ENCODE assay signal across 13 cellular contexts in genomic region chr4:14348506-14348905, GRCh38.
"Had no signal": no experiment of that assay in that cellular context is flagged by ENCODE, and none has a peak within 500 bp of the region (broad histone marks: within the 10 kb centered on the region; RNA-seq: fewer than 3 reads in every experiment).

No MANE protein-coding gene starts in this region.

- DNase-seq: activated CD4-positive, alpha-beta T cell treated with anti-CD3 and anti-CD28 coated beads, Interleukin-2, amount 10 ng/mL, durations not matched to agents 24 days and 14 days; activated naive CD4-positive, alpha-beta T cell treated with anti-CD3 and anti-CD28 coated beads, Interleukin-2, amount 50 U/mL, for 16 hours; activated T-cell treated with anti-CD3 and anti-CD28 coated beads for 4 hours; glutamatergic neuron; naive thymus-derived CD4-positive, alpha-beta T cell; right cardiac atrium; spleen; stimulated activated CD4-positive, alpha-beta T cell treated with anti-CD3 and anti-CD28 coated beads, Interleukin-1b, Interleukin-23, amount 100 ng/mL, for 48 hours; T-helper 1 cell had no signal

- H3K4me1 ChIP-seq: tibial nerve, vagina had no signal

- H3K27me3 Mint-ChIP-seq: activated CD4-positive, alpha-beta T cell treated with anti-CD3 and anti-CD28 coated beads, Interleukin-2, amount 10 ng/mL, durations not matched to agents 24 days and 14 days; stimulated activated memory B cell treated with anti-CD40 and anti-IgM and Interleukin-4, amounts not matched to agents 10 μg/mL and 1 μg/mL and 100 μg/mL, for 72 hours had no signal

- H3K4me1 Mint-ChIP-seq: activated CD4-positive, alpha-beta T cell treated with anti-CD3 and anti-CD28 coated beads, Interleukin-2, amount 10 ng/mL, durations not matched to agents 24 days and 14 days had no signal

- H3K9me3 Mint-ChIP-seq: activated CD4-positive, alpha-beta T cell treated with anti-CD3 and anti-CD28 coated beads, Interleukin-2, amount 10 ng/mL, durations not matched to agents 24 days and 14 days had no signal

- H3K4me3 Mint-ChIP-seq: activated CD4-positive, alpha-beta T cell treated with anti-CD3 and anti-CD28 coated beads, Interleukin-2, amount 10 ng/mL, durations not matched to agents 24 days and 14 days; naive thymus-derived CD4-positive, alpha-beta T cell; stimulated activated memory B cell treated with anti-CD40 and anti-IgM and Interleukin-4, amounts not matched to agents 10 μg/mL and 1 μg/mL and 100 μg/mL, for 72 hours had no signal

- H3K36me3 ChIP-seq: neutrophil, spleen, tibial nerve, vagina had no signal

- H3K27ac Mint-ChIP-seq: activated CD4-positive, alpha-beta T cell treated with anti-CD3 and anti-CD28 coated beads, Interleukin-2, amount 10 ng/mL, durations not matched to agents 24 days and 14 days; naive thymus-derived CD4-positive, alpha-beta T cell; stimulated activated memory B cell treated with anti-CD40 and anti-IgM and Interleukin-4, amounts not matched to agents 10 μg/mL and 1 μg/mL and 100 μg/mL, for 72 hours had no signal

- ATAC-seq: naive thymus-derived CD4-positive, alpha-beta T cell; right cardiac atrium; stimulated activated memory B cell treated with anti-CD40 and anti-IgM and Interleukin-4, amounts not matched to agents 10 μg/mL and 1 μg/mL and 100 μg/mL, for 72 hours had no signal

- H3K27ac ChIP-seq: neutrophil, spleen, tibial nerve, vagina had no signal

- H3K36me3 Mint-ChIP-seq: naive thymus-derived CD4-positive, alpha-beta T cell; stimulated activated memory B cell treated with anti-CD40 and anti-IgM and Interleukin-4, amounts not matched to agents 10 μg/mL and 1 μg/mL and 100 μg/mL, for 72 hours had no signal

- H3K4me3 ChIP-seq: spleen, tibial nerve, vagina had no signal

- H3K27me3 ChIP-seq: neutrophil, spleen, tibial nerve, vagina had no signal

- H3K9me3 ChIP-seq: neutrophil, spleen, tibial nerve, vagina had no signal
